ENCODE assay signal across 10 cellular contexts in genomic region chr2:151357359-151357758, GRCh38. TPM values are rescaled to one million over a fixed set of nuclear protein-coding genes. Genes with fewer than 3 reads are reported as not detected.
DNase-seq lines count a peak whose midpoint lies in the region; ATAC-seq and TF ChIP-seq lines count a peak whose summit lies in the region.
"Had no signal": no experiment of that assay in that cellular context is flagged by ENCODE, and none has a peak within 500 bp of the region (broad histone marks: within the 10 kb centered on the region; RNA-seq: fewer than 3 reads in every experiment).

Gene TNFAIP6 (plus strand): TSS chr2:151357592. CDS start chr2:151357667, 75 bp downstream.

- no peaks in the 10 kb centered on the region for H3F3A ChIP-seq in PC-3 (ENCODE audit: low read length, unreplicated experiment)

- no peak within 1 kb of the TSS for H3K4me3 ChIP-seq in PC-3 (ENCODE audit: low read length)
- H3K4me3 ChIP-seq in fibroblast of lung (replicated peaks in 1 of 4; ENCODE audit: control extremely low read depth in 1 of 4, insufficient read depth in 1 of 4, low read depth in 3 of 4, low read length in 4 of 4) = peak within 1 kb of the TSS; percentile 49 to 70 (median 62)
- H3K4me3 ChIP-seq in neutrophil (ENCODE audit: low read depth in 1 of 2, low read length in 1 of 2) = peak within 1 kb of the TSS; percentile 53 to 61

- TF ChIP-seq CTCF in PC-3 (conservative IDR thresholded peaks at IDR 0.05; ENCODE audit: low read depth, low read length) (no peak), fibroblast of lung (conservative IDR thresholded peaks at IDR 0.05 in 1 of 2, IDR thresholded peaks at IDR 0.05 in 1 of 2; ENCODE audit: low read depth in 1 of 2, low read length in 2 of 2) (no peak), neutrophil (IDR thresholded peaks at IDR 0.05) (no peak)

- H3K9me3 Mint-ChIP-seq in activated T-cell treated with anti-CD3 and anti-CD28 coated beads, Interleukin-2, amount 50 U/mL, for 4 hours = no peaks in the 10 kb centered on the region

- peaks cover 8% of the 10 kb centered on the region for H3K27me3 Mint-ChIP-seq in activated T-cell treated with anti-CD3 and anti-CD28 coated beads, Interleukin-2, amount 50 U/mL, for 4 hours (ENCODE audit: low read depth)

- POLR2A ChIA-PET in PC-3 (lab: Charles Lee; ENCODE audit: unreplicated experiment) = interaction anchor here (0.6 kb wide), 1 partner anchor 99 kb away, joined by 3 read pairs; no protein-coding TSS in a partner anchor

- H3K27ac ChIP-seq in PC-3 (ENCODE audit: low read length) (no peak within 1 kb of the TSS), fibroblast of lung (ENCODE audit: insufficient read depth, low read length) (peak within 1 kb of the TSS; percentile 70), neutrophil (peak within 1 kb of the TSS; percentile 87)

- no peak within 1 kb of the TSS for H3K4me3 Mint-ChIP-seq in activated T-cell treated with anti-CD3 and anti-CD28 coated beads, Interleukin-2, amount 50 U/mL, for 4 hours

- no peak within 1 kb of the TSS for H3K9ac ChIP-seq in PC-3 (ENCODE audit: low read length)
- H3K9ac ChIP-seq in fibroblast of lung (ENCODE audit: insufficient read depth, low read length) = peak within 1 kb of the TSS; percentile 41

- intact Hi-C loops in PC-3 (cut with micrococcal nuclease) = no loop called here

- ATAC-seq in PC-3 = no peak
- no peak for ATAC-seq in GM19467 (IDR thresholded peaks at IDR 0.05; ENCODE audit: unreplicated experiment)
- ATAC-seq in HG03442 (IDR thresholded peaks at IDR 0.05; ENCODE audit: unreplicated experiment) = no peak
- ATAC-seq in activated T-cell treated with anti-CD3 and anti-CD28 coated beads, Interleukin-2, amount 50 U/mL, for 4 hours = no peak

- H3K36me3 ChIP-seq in PC-3 (ENCODE audit: low read depth, low read length) (no peaks in the 10 kb centered on the region), fibroblast of lung (ENCODE audit: control insufficient read depth, insufficient read depth, low read length) (no peaks in the 10 kb centered on the region), neutrophil (no peaks in the 10 kb centered on the region)

- CTCF ChIA-PET in PC-3 (lab: Charles Lee) = no interaction called here

- no peaks in the 10 kb centered on the region for H3K9me3 ChIP-seq in PC-3 (ENCODE audit: low read length)
- no peaks in the 10 kb centered on the region for H3K9me3 ChIP-seq in fibroblast of lung (ENCODE audit: control insufficient read depth, insufficient read depth, low read depth, low read length)
- no peaks in the 10 kb centered on the region for H3K9me3 ChIP-seq in neutrophil

- H3K27me3 ChIP-seq in PC-3 (ENCODE audit: low read length) (no peaks in the 10 kb centered on the region), fibroblast of lung (ENCODE audit: control insufficient read depth, insufficient read depth, low read length) (no peaks in the 10 kb centered on the region), neutrophil (no peaks in the 10 kb centered on the region)

- H3K9me2 ChIP-seq in PC-3 (replicated peaks; ENCODE audit: low read length) = no peaks in the 10 kb centered on the region

- no peaks in the 10 kb centered on the region for H3K4me1 Mint-ChIP-seq in activated T-cell treated with anti-CD3 and anti-CD28 coated beads, Interleukin-2, amount 50 U/mL, for 4 hours (ENCODE audit: low read depth)

- no peaks in the 10 kb centered on the region for H3K79me2 ChIP-seq in PC-3 (ENCODE audit: low read length)
- no peaks in the 10 kb centered on the region for H3K79me2 ChIP-seq in fibroblast of lung (ENCODE audit: control insufficient read depth, insufficient read depth, low read length)

- H4K20me1 ChIP-seq in PC-3 (ENCODE audit: low read length) (no peaks in the 10 kb centered on the region), fibroblast of lung (ENCODE audit: control insufficient read depth, extremely low read depth, insufficient read depth, low read length) (no peaks in the 10 kb centered on the region)

- H3K4me2 ChIP-seq in PC-3 (ENCODE audit: low read length) (no peak within 1 kb of the TSS), fibroblast of lung (ENCODE audit: extremely low read depth, insufficient read depth, low read length) (peak within 1 kb of the TSS; percentile 86)

- H2AFZ ChIP-seq in PC-3 (ENCODE audit: low read length) (0 out of 2 replicates have a peak within 1 kb of the TSS, but pooled peaks have one; percentile 7), fibroblast of lung (ENCODE audit: low read length) (no peak within 1 kb of the TSS)

- DNase-seq in AG20443 (ENCODE audit: low spot score) = peak; percentile 83
- peak; percentile 22 for DNase-seq in PC-3
- DNase-seq in fibroblast of lung (ENCODE audit: low read depth in 2 of 2) = peak; percentile 96 to 98
- no peak for DNase-seq in HK-2 (ENCODE audit: unreplicated experiment)
- no peak for DNase-seq in activated T-cell treated with anti-CD3 and anti-CD28 coated beads, Interleukin-2, amount 50 U/mL, for 4 hours
- DNase-seq: activated effector memory CD4-positive, alpha-beta T cell treated with anti-CD3 and anti-CD28 coated beads, Interleukin-2, amount 50 U/mL, for 16 hours; NCI-H82 had no signal

- H3K4me1 ChIP-seq in PC-3 (ENCODE audit: insufficient read depth, low read length) (no peaks in the 10 kb centered on the region), fibroblast of lung (ENCODE audit: control insufficient read depth, extremely low read depth, insufficient read depth, low read length) (peaks cover 4% of the 10 kb centered on the region), neutrophil (ENCODE audit: control insufficient read depth in 1 of 2, insufficient read depth in 1 of 2, low read depth in 1 of 2, low read length in 1 of 2) (peaks cover 51 to 62% of the 10 kb centered on the region in 2 experiments)

- no TSS peak for BruUV-seq in PC-3 (replicated peaks; lab: Mats Ljungman, UMichigan)

- H3K36me3 Mint-ChIP-seq in activated T-cell treated with anti-CD3 and anti-CD28 coated beads, Interleukin-2, amount 50 U/mL, for 4 hours (ENCODE audit: insufficient read depth) = no peaks in the 10 kb centered on the region

RNA-seq across cellular contexts. Expression of gene TNFAIP6, which starts in this region (rescaled TPM):
- not detected in 2 replicates for total RNA-seq in PC-3 (2014; rRNA removed)
- 33.1 and 53.8 TPM in 2 replicates for total RNA-seq in fibroblast of lung
- polyA plus RNA-seq in fibroblast of lung = 28.5 and 35.0 TPM in 2 replicates
- polyA plus RNA-seq in fibroblast of lung (2012) = 13.5 and 17.8 TPM in 2 replicates
- 2.8 and 4.1 TPM in 2 replicates for polyA minus RNA-seq in fibroblast of lung (ENCODE audit: low replicate concordance)
- total RNA-seq in activated T-cell treated with anti-CD3 and anti-CD28 coated beads, Interleukin-2, amount 50 U/mL, for 4 hours = not detected

Comparison
In these comparisons a context has a peak if more than half of its experiments do, and no peak if none do; other contexts are left out.
1. RNA of gene TNFAIP6 (total RNA-seq): 33.1 to 53.8 TPM in fibroblast of lung; not detected in PC-3 and not detected in activated T-cell treated with anti-CD3 and anti-CD28 coated beads, Interleukin-2, amount 50 U/mL, for 4 hours; every median in the first group is over 10 times any median in the second.
2. Peak in DNase-seq in PC-3; RNA of the gene not detected or under 1 TPM.
3. DNase-seq: peak in AG20443 (single experiment) and fibroblast of lung (2 of 2); none in HK-2 (single experiment) and activated T-cell treated with anti-CD3 and anti-CD28 coated beads, Interleukin-2, amount 50 U/mL, for 4 hours (single experiment).